ENCODE assay signal across 20 cellular contexts in genomic region chr14:105853907-105854599, GRCh38.
DNase-seq lines count a peak whose midpoint lies in the region; ATAC-seq and TF ChIP-seq lines count a peak whose summit lies in the region.
"Had no signal": no experiment of that assay in that cellular context is flagged by ENCODE, and none has a peak within 500 bp of the region (broad histone marks: within the 10 kb centered on the region; RNA-seq: fewer than 3 reads in every experiment).

No MANE protein-coding gene starts in this region.

- CTCF ChIA-PET in activated naive CD4-positive, alpha-beta T cell treated with anti-CD3 and anti-CD28 coated beads, Interleukin-2, amount 10 ng/mL, durations not matched to agents 7 days and 5 days (lab: Charles Lee): no interaction called here
- CTCF ChIA-PET in activated naive CD4-positive, alpha-beta T cell treated with anti-CD3 and anti-CD28 coated beads for 36 hours (lab: Charles Lee): no interaction called here

- WGBS in endodermal cell (ENCODE audit: insufficient coverage in 1 of 2, insufficient read length in 1 of 2), 2 experiments: 84% methylated on average over 20 to 25 of the region's 25 CpGs

- H3K27ac ChIP-seq in HUES48 (ENCODE audit: low read depth, low read length): no peak overlapping the region
- no peak overlapping the region for H3K27ac ChIP-seq in endodermal cell (ENCODE audit: low read depth, low read length)
- H3K27ac ChIP-seq: gastrocnemius medialis, neural progenitor cell had no signal

- no peak for DNase-seq in activated naive CD4-positive, alpha-beta T cell treated with anti-CD3 and anti-CD28 coated beads, Interleukin-2, amount 10 ng/mL, durations not matched to agents 7 days and 5 days
- no peak for DNase-seq in activated naive CD4-positive, alpha-beta T cell treated with anti-CD3 and anti-CD28 coated beads for 36 hours
- DNase-seq in endodermal cell (peak; percentile 16), hypothalamus (lab: John Stamatoyannopoulos, UW) (no peak), GOT3 (lab: John Stamatoyannopoulos, UW) (no peak), type B pancreatic cell (ENCODE audit: extremely low spot score, unreplicated experiment) (no peak)
- DNase-seq: dermis blood vessel endothelial cell, DMS79, erythroblast, gastrocnemius medialis, KBM-7, NCI-H1930, NCI-H510A, SW 1271 had no signal

- peak overlapping the region; percentile 45 for H3K27ac Mint-ChIP-seq in activated naive CD4-positive, alpha-beta T cell treated with anti-CD3 and anti-CD28 coated beads, Interleukin-2, amount 10 ng/mL, durations not matched to agents 7 days and 5 days
- H3K27ac Mint-ChIP-seq in activated naive CD4-positive, alpha-beta T cell treated with anti-CD3 and anti-CD28 coated beads for 36 hours: no peak overlapping the region
- H3K27ac Mint-ChIP-seq in endodermal cell (no peak overlapping the region), type B pancreatic cell (no peak overlapping the region)
- peak overlapping the region; percentile 100 for H3K27ac Mint-ChIP-seq in stimulated activated memory B cell treated with anti-CD40 and anti-IgM and Interleukin-4, amounts not matched to agents 10 μg/mL and 1 μg/mL and 100 μg/mL, for 72 hours
- H3K27ac Mint-ChIP-seq: activated CD4-positive, alpha-beta T cell treated with anti-CD3 and anti-CD28 coated beads, Interleukin-2, amount 10 ng/mL, durations not matched to agents 24 days and 14 days; neural progenitor cell had no signal

- no peaks in the 10 kb centered on the region for H3K36me3 ChIP-seq in HUES48 (ENCODE audit: control insufficient read depth, insufficient read depth, low read length)
- no peaks in the 10 kb centered on the region for H3K36me3 ChIP-seq in endodermal cell (ENCODE audit: control insufficient read depth, insufficient read depth, low read length)
- H3K36me3 ChIP-seq: gastrocnemius medialis, neural progenitor cell had no signal

- no peak overlapping the region for H3K9ac ChIP-seq in HUES48 (ENCODE audit: low read depth, low read length)
- H3K9ac ChIP-seq in endodermal cell (ENCODE audit: extremely low read depth, low read length, poor library complexity, severe bottlenecking): no peak overlapping the region
- H3K9ac ChIP-seq: neural progenitor cell had no signal

- peaks cover 85% of the 10 kb centered on the region for H3K9me3 ChIP-seq in HUES48 (ENCODE audit: control insufficient read depth, insufficient read depth, low read length)
- H3K9me3 ChIP-seq in endodermal cell (ENCODE audit: control insufficient read depth, low read length): peaks cover 26% of the 10 kb centered on the region
- H3K9me3 ChIP-seq: gastrocnemius medialis had no signal

- ATAC-seq in stimulated activated memory B cell treated with anti-CD40 and anti-IgM and Interleukin-4, amounts not matched to agents 10 μg/mL and 1 μg/mL and 100 μg/mL, for 72 hours: no peak
- ATAC-seq: CD8-positive, alpha-beta T cell; gastrocnemius medialis; left colon had no signal

- no peaks in the 10 kb centered on the region for H3K9me3 Mint-ChIP-seq in activated naive CD4-positive, alpha-beta T cell treated with anti-CD3 and anti-CD28 coated beads, Interleukin-2, amount 10 ng/mL, durations not matched to agents 7 days and 5 days
- no peaks in the 10 kb centered on the region for H3K9me3 Mint-ChIP-seq in activated naive CD4-positive, alpha-beta T cell treated with anti-CD3 and anti-CD28 coated beads for 36 hours
- H3K9me3 Mint-ChIP-seq in endodermal cell (peaks cover 88% of the 10 kb centered on the region), type B pancreatic cell (peaks cover 6% of the 10 kb centered on the region)
- no peaks in the 10 kb centered on the region for H3K9me3 Mint-ChIP-seq in stimulated activated memory B cell treated with anti-CD40 and anti-IgM and Interleukin-4, amounts not matched to agents 10 μg/mL and 1 μg/mL and 100 μg/mL, for 72 hours
- H3K9me3 Mint-ChIP-seq: activated CD4-positive, alpha-beta T cell treated with anti-CD3 and anti-CD28 coated beads, Interleukin-2, amount 10 ng/mL, durations not matched to agents 24 days and 14 days; CD8-positive, alpha-beta T cell had no signal

- H3K27me3 ChIP-seq in HUES48 (ENCODE audit: control insufficient read depth, insufficient read depth, low read length) (no peaks in the 10 kb centered on the region), endodermal cell (ENCODE audit: control insufficient read depth, insufficient read depth, low read length, poor library complexity, severe bottlenecking) (no peaks in the 10 kb centered on the region)
- H3K27me3 ChIP-seq: gastrocnemius medialis, neural progenitor cell had no signal

- peaks cover 16% of the 10 kb centered on the region for H3K27me3 Mint-ChIP-seq in activated naive CD4-positive, alpha-beta T cell treated with anti-CD3 and anti-CD28 coated beads, Interleukin-2, amount 10 ng/mL, durations not matched to agents 7 days and 5 days
- no peaks in the 10 kb centered on the region for H3K27me3 Mint-ChIP-seq in activated naive CD4-positive, alpha-beta T cell treated with anti-CD3 and anti-CD28 coated beads for 36 hours (ENCODE audit: low read depth)
- H3K27me3 Mint-ChIP-seq in endodermal cell (ENCODE audit: insufficient read depth): no peaks in the 10 kb centered on the region
- H3K27me3 Mint-ChIP-seq in stimulated activated memory B cell treated with anti-CD40 and anti-IgM and Interleukin-4, amounts not matched to agents 10 μg/mL and 1 μg/mL and 100 μg/mL, for 72 hours: no peaks in the 10 kb centered on the region
- no peaks in the 10 kb centered on the region for H3K27me3 Mint-ChIP-seq in type B pancreatic cell
- H3K27me3 Mint-ChIP-seq: activated CD4-positive, alpha-beta T cell treated with anti-CD3 and anti-CD28 coated beads, Interleukin-2, amount 10 ng/mL, durations not matched to agents 24 days and 14 days had no signal

- H3K4me1 Mint-ChIP-seq in activated naive CD4-positive, alpha-beta T cell treated with anti-CD3 and anti-CD28 coated beads, Interleukin-2, amount 10 ng/mL, durations not matched to agents 7 days and 5 days: peaks cover 49% of the 10 kb centered on the region
- no peaks in the 10 kb centered on the region for H3K4me1 Mint-ChIP-seq in activated naive CD4-positive, alpha-beta T cell treated with anti-CD3 and anti-CD28 coated beads for 36 hours (ENCODE audit: low read depth)
- no peaks in the 10 kb centered on the region for H3K4me1 Mint-ChIP-seq in endodermal cell
- H3K4me1 Mint-ChIP-seq in stimulated activated memory B cell treated with anti-CD40 and anti-IgM and Interleukin-4, amounts not matched to agents 10 μg/mL and 1 μg/mL and 100 μg/mL, for 72 hours: peaks cover 52% of the 10 kb centered on the region
- no peaks in the 10 kb centered on the region for H3K4me1 Mint-ChIP-seq in type B pancreatic cell (ENCODE audit: unreplicated experiment)
- H3K4me1 Mint-ChIP-seq: neural progenitor cell had no signal

- peak overlapping the region; percentile 38 for H3K4me3 Mint-ChIP-seq in activated naive CD4-positive, alpha-beta T cell treated with anti-CD3 and anti-CD28 coated beads, Interleukin-2, amount 10 ng/mL, durations not matched to agents 7 days and 5 days
- H3K4me3 Mint-ChIP-seq in activated naive CD4-positive, alpha-beta T cell treated with anti-CD3 and anti-CD28 coated beads for 36 hours: no peak overlapping the region
- H3K4me3 Mint-ChIP-seq in endodermal cell (no peak overlapping the region), type B pancreatic cell (no peak overlapping the region)
- peak overlapping the region; percentile 96 for H3K4me3 Mint-ChIP-seq in stimulated activated memory B cell treated with anti-CD40 and anti-IgM and Interleukin-4, amounts not matched to agents 10 μg/mL and 1 μg/mL and 100 μg/mL, for 72 hours
- H3K4me3 Mint-ChIP-seq: activated CD4-positive, alpha-beta T cell treated with anti-CD3 and anti-CD28 coated beads, Interleukin-2, amount 10 ng/mL, durations not matched to agents 24 days and 14 days; CD8-positive, alpha-beta T cell had no signal

- H3K4me3 ChIP-seq in HUES48 (ENCODE audit: low read depth, low read length) (peak overlapping the region; percentile 36; the same call in 1 of the 2 replicates), endodermal cell (ENCODE audit: low read length) (no peak overlapping the region)
- H3K4me3 ChIP-seq: gastrocnemius medialis, neural progenitor cell had no signal

- no peaks in the 10 kb centered on the region for H3K4me1 ChIP-seq in HUES48 (ENCODE audit: control insufficient read depth, insufficient read depth, low read length)
- H3K4me1 ChIP-seq in endodermal cell (ENCODE audit: control insufficient read depth, insufficient read depth, low read length): no peaks in the 10 kb centered on the region
- H3K4me1 ChIP-seq: gastrocnemius medialis, neural progenitor cell had no signal

- intact Hi-C loops in activated naive CD4-positive, alpha-beta T cell treated with anti-CD3 and anti-CD28 coated beads for 36 hours (cut with micrococcal nuclease): no loop called here

- peaks cover 42% of the 10 kb centered on the region for H3K36me3 Mint-ChIP-seq in activated naive CD4-positive, alpha-beta T cell treated with anti-CD3 and anti-CD28 coated beads, Interleukin-2, amount 10 ng/mL, durations not matched to agents 7 days and 5 days
- no peaks in the 10 kb centered on the region for H3K36me3 Mint-ChIP-seq in activated naive CD4-positive, alpha-beta T cell treated with anti-CD3 and anti-CD28 coated beads for 36 hours (ENCODE audit: low read depth)
- H3K36me3 Mint-ChIP-seq in endodermal cell (ENCODE audit: low read depth) (peaks cover 3% of the 10 kb centered on the region), type B pancreatic cell (peaks cover 5% of the 10 kb centered on the region)
- peaks cover 59% of the 10 kb centered on the region for H3K36me3 Mint-ChIP-seq in stimulated activated memory B cell treated with anti-CD40 and anti-IgM and Interleukin-4, amounts not matched to agents 10 μg/mL and 1 μg/mL and 100 μg/mL, for 72 hours
- H3K36me3 Mint-ChIP-seq: CD8-positive, alpha-beta T cell had no signal

- TF ChIP-seq CTCF in endodermal cell (conservative IDR thresholded peaks at IDR 0.05) (no peak), type B pancreatic cell (conservative IDR thresholded peaks at IDR 0.05) (no peak)

Comparison
In these comparisons a context has a peak if more than half of its experiments do, and no peak if none do; other contexts are left out.
1. H3K27ac Mint-ChIP-seq: peak in activated naive CD4-positive, alpha-beta T cell treated with anti-CD3 and anti-CD28 coated beads, Interleukin-2, amount 10 ng/mL, durations not matched to agents 7 days and 5 days (single experiment) and stimulated activated memory B cell treated with anti-CD40 and anti-IgM and Interleukin-4, amounts not matched to agents 10 μg/mL and 1 μg/mL and 100 μg/mL, for 72 hours (single experiment); none in activated naive CD4-positive, alpha-beta T cell treated with anti-CD3 and anti-CD28 coated beads for 36 hours (single experiment), endodermal cell (single experiment) and type B pancreatic cell (single experiment).
2. H3K4me3 Mint-ChIP-seq: peak in activated naive CD4-positive, alpha-beta T cell treated with anti-CD3 and anti-CD28 coated beads, Interleukin-2, amount 10 ng/mL, durations not matched to agents 7 days and 5 days (single experiment) and stimulated activated memory B cell treated with anti-CD40 and anti-IgM and Interleukin-4, amounts not matched to agents 10 μg/mL and 1 μg/mL and 100 μg/mL, for 72 hours (single experiment); none in activated naive CD4-positive, alpha-beta T cell treated with anti-CD3 and anti-CD28 coated beads for 36 hours (single experiment), endodermal cell (single experiment) and type B pancreatic cell (single experiment).